Comparison of ENCODE assay signal across 8 cellular contexts in the genomic region with DNA sequence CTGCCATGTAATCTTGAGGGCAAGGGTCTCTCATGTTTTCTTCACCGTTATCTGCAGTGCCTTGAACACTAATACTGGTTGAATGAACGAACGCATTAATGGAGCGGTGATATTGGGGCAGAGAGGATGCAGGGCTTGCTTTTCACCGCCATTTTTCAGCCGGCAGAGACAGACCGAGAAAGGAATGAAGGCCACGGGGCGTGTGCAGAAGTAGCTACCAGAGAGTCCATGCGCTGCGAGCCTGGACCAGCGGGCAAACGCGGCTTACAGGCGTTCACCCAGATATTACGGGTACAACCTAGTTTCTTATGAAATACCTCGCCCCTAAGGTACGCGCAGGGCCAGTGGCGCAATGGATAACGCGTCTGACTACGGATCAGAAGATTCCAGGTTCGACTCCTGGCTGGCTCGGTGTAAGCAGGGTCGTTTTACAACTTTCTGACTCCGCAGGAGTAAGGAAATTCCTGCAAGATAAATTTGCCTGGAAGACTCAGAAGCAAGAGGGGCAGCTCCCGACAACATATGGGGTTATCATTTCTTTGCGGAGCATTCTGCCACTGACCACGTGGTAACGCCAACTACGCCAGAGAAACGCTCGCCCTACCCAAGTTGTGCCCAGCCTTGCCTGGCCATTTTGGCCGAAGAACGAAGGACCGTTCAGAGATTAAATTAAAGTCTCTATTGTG. TPM values are rescaled to one million over a fixed set of nuclear protein-coding genes. Genes with fewer than 3 reads are reported as not detected.
DNase-seq lines count a peak whose midpoint lies in the region; ATAC-seq and TF ChIP-seq lines count a peak whose summit lies in the region.

No MANE protein-coding gene starts in this region.

- no peak for TF ChIP-seq CTCF in CD8-positive, alpha-beta T cell (IDR thresholded peaks at IDR 0.05)
- no peak for TF ChIP-seq CTCF in endodermal cell (conservative IDR thresholded peaks at IDR 0.05)

- no peaks in the 10 kb centered on the region for H3K27me3 ChIP-seq in CD8-positive, alpha-beta T cell (ENCODE audit: insufficient read depth, low read length)
- H3K27me3 ChIP-seq in endodermal cell (ENCODE audit: control insufficient read depth, insufficient read depth, low read length, poor library complexity, severe bottlenecking): no peaks in the 10 kb centered on the region

- H3K4me1 ChIP-seq in CD8-positive, alpha-beta T cell (ENCODE audit: insufficient read depth, low read length): peaks cover 35% of the 10 kb centered on the region
- H3K4me1 ChIP-seq in endodermal cell (ENCODE audit: control insufficient read depth, insufficient read depth, low read length): peaks cover 2% of the 10 kb centered on the region

- DNase-seq in CD8-positive, alpha-beta T cell: peak; percentile 83 to 92 (median 88)
- DNase-seq in HT1080 (ENCODE audit: low read depth) (peak; percentile 98), NOMO-1 treated with DMSO at 0.1 percent for 48 hours (lab: John Stamatoyannopoulos, UW; ENCODE audit: unreplicated experiment) (peak; percentile 92), endodermal cell (peak; percentile 96), midbrain (lab: John Stamatoyannopoulos, UW) (peak; percentile 89)
- DNase-seq in activated CD8-positive, alpha-beta memory T cell treated with anti-CD3 and anti-CD28 coated beads, Interleukin-2, amount 50 U/mL, for 1 hour (ENCODE audit: extremely low read depth): peak; percentile 71
- peak; percentile 79 to 86 for DNase-seq in stimulated activated CD8-positive, alpha-beta memory T cell treated with anti-CD3 and anti-CD28 coated beads, Interleukin-15, amount 100 ng/mL, for 4 hours (ENCODE audit: low read depth in 2 of 2)

- H3K36me3 Mint-ChIP-seq in CD8-positive, alpha-beta T cell: peaks cover 43% of the 10 kb centered on the region
- peaks cover 8% of the 10 kb centered on the region for H3K36me3 Mint-ChIP-seq in endodermal cell (ENCODE audit: low read depth)

- peak overlapping the region; percentile 66 for H3K4me3 ChIP-seq in CD8-positive, alpha-beta T cell (ENCODE audit: low read depth, low read length)
- peak overlapping the region; percentile 88 for H3K4me3 ChIP-seq in endodermal cell (ENCODE audit: low read length)

- H3K27ac Mint-ChIP-seq in CD8-positive, alpha-beta T cell: peak overlapping the region; percentile 92
- peak overlapping the region; percentile 98 for H3K27ac Mint-ChIP-seq in endodermal cell

- intact Hi-C loops in CD8-positive, alpha-beta T cell (cut with DNase I, micrococcal nuclease): loop anchor here (1.0 to 10.0 kb wide), 9 partner anchors 16 to 1613 kb away; a partner anchor contains a TSS

- H3K9ac ChIP-seq in endodermal cell (ENCODE audit: extremely low read depth, low read length, poor library complexity, severe bottlenecking): peak overlapping the region; percentile 82

- CTCF ChIA-PET in CD8-positive, alpha-beta T cell (lab: Charles Lee): interaction anchor here (1.1 to 2.7 kb wide), 12 partner anchors 9 to 252 kb away, joined by 3 to 13 read pairs (median 4); a partner anchor contains a TSS

- peak overlapping the region; percentile 89 for H3K4me3 Mint-ChIP-seq in CD8-positive, alpha-beta T cell
- H3K4me3 Mint-ChIP-seq in endodermal cell: peak overlapping the region; percentile 89

- no peaks in the 10 kb centered on the region for H3K9me3 ChIP-seq in CD8-positive, alpha-beta T cell (ENCODE audit: low read length)
- no peaks in the 10 kb centered on the region for H3K9me3 ChIP-seq in endodermal cell (ENCODE audit: control insufficient read depth, low read length)

- POLR2A ChIA-PET in CD8-positive, alpha-beta T cell (lab: Charles Lee): interaction anchor here (0.6 to 4.7 kb wide), 43 partner anchors 9 to 1300 kb away, joined by 3 to 54 read pairs (median 5); a partner anchor contains a TSS

- no peaks in the 10 kb centered on the region for H3K36me3 ChIP-seq in CD8-positive, alpha-beta T cell (ENCODE audit: insufficient read depth, low read length)
- peaks cover 11% of the 10 kb centered on the region for H3K36me3 ChIP-seq in endodermal cell (ENCODE audit: control insufficient read depth, insufficient read depth, low read length)

- H3K27me3 Mint-ChIP-seq in CD8-positive, alpha-beta T cell (ENCODE audit: low read depth): peaks cover 2% of the 10 kb centered on the region
- H3K27me3 Mint-ChIP-seq in endodermal cell (ENCODE audit: insufficient read depth): no peaks in the 10 kb centered on the region

- no peaks in the 10 kb centered on the region for H3K9me3 Mint-ChIP-seq in CD8-positive, alpha-beta T cell
- H3K9me3 Mint-ChIP-seq in endodermal cell: no peaks in the 10 kb centered on the region

- H3K27ac ChIP-seq in CD8-positive, alpha-beta T cell (ENCODE audit: low read depth, low read length): peak overlapping the region; percentile 88
- peak overlapping the region; percentile 81 for H3K27ac ChIP-seq in endodermal cell (ENCODE audit: low read depth, low read length)

- H3K4me1 Mint-ChIP-seq in CD8-positive, alpha-beta T cell (ENCODE audit: low read depth): peaks cover 60% of the 10 kb centered on the region
- peaks cover 25% of the 10 kb centered on the region for H3K4me1 Mint-ChIP-seq in endodermal cell

- peak; percentile 58 for ATAC-seq in CD8-positive, alpha-beta T cell
- ATAC-seq in GM21381 (IDR thresholded peaks at IDR 0.05; ENCODE audit: unreplicated experiment): peak; percentile 39

- WGBS in endodermal cell (ENCODE audit: insufficient coverage in 1 of 2, insufficient read length in 1 of 2), 2 experiments: 0 to 1% methylated on average over 31 to 37 of the region's 37 CpGs

RNA-seq across cellular contexts. Expression of a gene that starts 0.9 kb away (rescaled TPM):
- 10 to 100 TPM; 24.8 to 33.7 TPM for total RNA-seq in CD8-positive, alpha-beta T cell
- total RNA-seq in HT1080 (2014; rRNA removed; shearing (Covaris generic)): 74.0 and 75.1 TPM in 2 replicates
- 102 and 114 TPM in 2 replicates for polyA plus RNA-seq in HT1080 (2015; cell fraction: cytosol; rRNA removed)
- 58.2 and 64.5 TPM in 2 replicates for polyA plus RNA-seq in HT1080 (2015; cell fraction: nucleus; rRNA removed)
- total RNA-seq in endodermal cell: 10 to 100 TPM; 48.8 to 79.8 TPM
- 67.9 TPM for polyA plus RNA-seq in endodermal cell (2013, experiment 1 of 2)
- 65.5 TPM for polyA plus RNA-seq in endodermal cell (2013, experiment 2 of 2)

RNA-seq across cellular contexts. Expression of a gene that starts 37.2 kb away (rescaled TPM):
- not detected for total RNA-seq in CD8-positive, alpha-beta T cell
- 0.23 TPM in 1 of 2 replicates, not detected in the other for total RNA-seq in HT1080 (2014; rRNA removed; shearing (Covaris generic))
- not detected in 2 replicates for polyA plus RNA-seq in HT1080 (2015; cell fraction: cytosol; rRNA removed)
- polyA plus RNA-seq in HT1080 (2015; cell fraction: nucleus; rRNA removed): not detected in 2 replicates
- under 1 TPM in 1 of 2 donors, not detected in 1; 0.11 TPM for total RNA-seq in endodermal cell
- polyA plus RNA-seq in endodermal cell (2013, experiment 1 of 2): not detected
- polyA plus RNA-seq in endodermal cell (2013, experiment 2 of 2): not detected

RNA-seq across cellular contexts. Expression of a gene that starts 59.5 kb away (rescaled TPM):
- total RNA-seq in CD8-positive, alpha-beta T cell: 10 to 100 TPM; 42.5 to 44.2 TPM
- total RNA-seq in HT1080 (2014; rRNA removed; shearing (Covaris generic)): 25.4 and 28.9 TPM in 2 replicates
- polyA plus RNA-seq in HT1080 (2015; cell fraction: cytosol; rRNA removed): 16.8 and 20.0 TPM in 2 replicates
- polyA plus RNA-seq in HT1080 (2015; cell fraction: nucleus; rRNA removed): 11.9 and 14.2 TPM in 2 replicates
- total RNA-seq in endodermal cell: 10 to 100 TPM; 19.7 to 22.6 TPM
- polyA plus RNA-seq in endodermal cell (2013, experiment 1 of 2): 19.8 TPM
- 18.5 TPM for polyA plus RNA-seq in endodermal cell (2013, experiment 2 of 2)

Comparison
In these comparisons a context has a peak if more than half of its experiments do, and no peak if none do; other contexts are left out.
1. Peak in every context shown above with its lines: DNase-seq, ATAC-seq, H3K4me3 ChIP-seq and H3K27ac ChIP-seq.